ENCODE assay signal across 1 cellular context in the genomic region with DNA sequence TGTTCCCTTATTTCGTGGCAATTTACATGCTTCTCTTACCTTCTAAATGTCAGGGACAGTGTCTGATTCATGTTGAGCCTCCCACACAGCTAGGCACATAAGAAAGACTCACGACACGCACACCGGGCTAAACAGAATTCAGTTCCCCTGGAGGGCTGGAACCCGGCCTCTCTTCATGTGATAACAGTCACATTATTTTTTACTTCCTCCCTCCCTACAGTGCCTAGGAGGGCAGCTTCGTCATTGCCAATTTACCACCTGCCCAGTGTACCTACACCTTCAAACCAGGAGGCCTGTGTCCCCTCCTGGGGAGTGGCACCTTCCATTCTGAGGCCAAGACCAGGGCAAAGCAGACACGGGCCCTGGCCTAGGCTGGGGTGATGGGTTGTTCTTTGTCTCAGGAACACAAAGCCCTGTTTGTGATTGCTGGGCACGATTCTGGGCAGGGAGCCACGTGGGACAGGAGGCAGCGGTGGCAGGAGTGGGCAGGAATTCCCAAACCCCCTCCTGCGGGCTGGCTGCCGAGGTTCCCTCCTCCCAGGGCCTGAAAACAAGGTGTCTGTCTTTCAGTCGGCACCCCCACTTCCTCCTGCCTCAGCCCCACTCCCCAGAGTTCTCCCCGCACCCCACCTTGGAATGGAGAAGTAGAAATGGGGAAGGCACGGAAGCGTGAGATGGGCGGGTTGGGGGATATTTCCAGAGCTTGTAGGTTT.
TF ChIP-seq lines count a peak whose summit lies in the region.

No MANE protein-coding gene starts in this region.

TF ChIP-seq in Ishikawa, 13 proteins besides CTCF, POLR2A, EP300 and RAD21 (continued from another document):
- TF ChIP-seq, protein P1, sequence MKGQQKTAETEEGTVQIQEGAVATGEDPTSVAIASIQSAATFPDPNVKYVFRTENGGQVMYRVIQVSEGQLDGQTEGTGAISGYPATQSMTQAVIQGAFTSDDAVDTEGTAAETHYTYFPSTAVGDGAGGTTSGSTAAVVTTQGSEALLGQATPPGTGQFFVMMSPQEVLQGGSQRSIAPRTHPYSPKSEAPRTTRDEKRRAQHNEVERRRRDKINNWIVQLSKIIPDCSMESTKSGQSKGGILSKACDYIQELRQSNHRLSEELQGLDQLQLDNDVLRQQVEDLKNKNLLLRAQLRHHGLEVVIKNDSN (IDR thresholded peaks at IDR 0.05): peak; percentile 64
- TF ChIP-seq CEBPB (IDR thresholded peaks at IDR 0.05): no peak
TF ChIP-seq in Ishikawa: peak in this region for 6.
